8 cellular contexts compared by ENCODE assay signal in genomic region chr5:157602505-157602904, GRCh38. TPM values are rescaled to one million over a fixed set of nuclear protein-coding genes. Genes with fewer than 3 reads are reported as not detected.
DNase-seq lines count a peak whose midpoint lies in the region; ATAC-seq and TF ChIP-seq lines count a peak whose summit lies in the region.

No MANE protein-coding gene starts in this region.

- ATAC-seq in GM18867 (IDR thresholded peaks at IDR 0.05; ENCODE audit: unreplicated experiment) (peak; percentile 54), HG02885 (IDR thresholded peaks at IDR 0.05; ENCODE audit: poor library complexity, unreplicated experiment) (peak; percentile 63)

- H3K9me3 ChIP-seq in SK-N-SH = no peaks in the 10 kb centered on the region
- no peaks in the 10 kb centered on the region for H3K9me3 ChIP-seq in prostate gland

- POLR2A ChIA-PET in SK-N-SH (lab: Yijun Ruan, JAX) = interaction anchor here (0.6 kb wide), 1 partner anchor 11 kb away, joined by 3 read pairs; no protein-coding TSS in a partner anchor

- 54% methylated on average over 4 of the region's 4 CpGs for WGBS in SK-N-SH (ENCODE audit: low lambda C conversion rate)
- 81% methylated on average over 4 of the region's 4 CpGs for WGBS in prostate gland

- no peaks in the 10 kb centered on the region for H4K20me1 ChIP-seq in SK-N-SH (ENCODE audit: insufficient read depth)

- TF ChIP-seq CTCF in SK-N-SH (IDR thresholded peaks at IDR 0.05) (no peak), fibroblast of pulmonary artery (IDR thresholded peaks at IDR 0.05; ENCODE audit: low read length, missing control alignments) (no peak), prostate gland (IDR thresholded peaks at IDR 0.05) (no peak)

- intact Hi-C loops in prostate gland (cut with DNase I) = no loop called here

- CTCF ChIA-PET in SK-N-SH (lab: Yijun Ruan, JAX) = no interaction called here

- peaks cover 42% of the 10 kb centered on the region for H3F3A ChIP-seq in SK-N-SH (replicated peaks; ENCODE audit: insufficient read depth)

- TF ChIP-seq EP300 in SK-N-SH (IDR thresholded peaks at IDR 0.05; ENCODE audit: borderline replicate concordance in 1 of 2, low read depth in 1 of 2, low read length in 1 of 2) = 0 out of 4 replicates have a peak, but pooled peaks of 1 of the 2 experiments have one; percentile 10

- TF ChIP-seq RAD21 in SK-N-SH (IDR thresholded peaks at IDR 0.05; ENCODE audit: low read length) = no peak

- peak overlapping the region in 1 of 2 experiments; percentile 98; a peak in 2 of 4 replicates for H3K27ac ChIP-seq in SK-N-SH (ENCODE audit: low read depth in 2 of 2, low read length in 1 of 2)
- no peak overlapping the region for H3K27ac ChIP-seq in prostate gland

- peak overlapping the region; percentile 40; the same call in 1 of the 2 replicates for H3K9ac ChIP-seq in SK-N-SH

- no peak for TF ChIP-seq POLR2A in prostate gland (IDR thresholded peaks at IDR 0.05)

- DNase-seq in SK-N-SH (no peak), fibroblast of pulmonary artery (ENCODE audit: low read depth) (peak; percentile 12), prostate gland (ENCODE audit: low spot score) (no peak), SK-N-DZ (ENCODE audit: low spot score) (no peak), cortex of kidney (lab: John Stamatoyannopoulos, UW) (no peak), T1000 (lab: John Stamatoyannopoulos, UW) (no peak)

- H3K4me3 ChIP-seq in SK-N-SH (ENCODE audit: low read depth in 2 of 2, low read length in 1 of 2) = no peak overlapping the region
- H3K4me3 ChIP-seq in fibroblast of pulmonary artery (replicated peaks; ENCODE audit: low read depth, low read length) = no peak overlapping the region
- no peak overlapping the region for H3K4me3 ChIP-seq in prostate gland

- no peaks in the 10 kb centered on the region for H3K9me2 ChIP-seq in SK-N-SH

- peak overlapping the region; percentile 56 for H2AFZ ChIP-seq in SK-N-SH (ENCODE audit: low read depth)

- H3K79me2 ChIP-seq in SK-N-SH (ENCODE audit: insufficient read depth) = no peaks in the 10 kb centered on the region

- H3K4me1 ChIP-seq in SK-N-SH (ENCODE audit: control insufficient read depth in 1 of 2, insufficient read depth in 2 of 2, low read depth in 1 of 2, low read length in 1 of 2) (peaks cover 0 to 33% of the 10 kb centered on the region in 2 experiments; a peak in 2 of 4 replicates), prostate gland (replicated peaks) (no peaks in the 10 kb centered on the region)

- H3K4me2 ChIP-seq in SK-N-SH = peak overlapping the region; percentile 76; the same call in 1 of the 2 replicates

- H3K36me3 ChIP-seq in SK-N-SH (replicated peaks in 1 of 2; ENCODE audit: control insufficient read depth in 1 of 2, insufficient read depth in 2 of 2, low read length in 1 of 2) = no peaks in the 10 kb centered on the region
- no peaks in the 10 kb centered on the region for H3K36me3 ChIP-seq in prostate gland

- no peaks in the 10 kb centered on the region for H3K27me3 ChIP-seq in SK-N-SH (ENCODE audit: insufficient read depth)
- no peaks in the 10 kb centered on the region for H3K27me3 ChIP-seq in prostate gland (replicated peaks; ENCODE audit: insufficient read depth)

TF ChIP-seq in SK-N-SH, 30 proteins besides CTCF, POLR2A, EP300 and RAD21:
- no peak for TF ChIP-seq USF1 (IDR thresholded peaks at IDR 0.05; ENCODE audit: borderline replicate concordance, low read depth)
- peak; percentile 3; the same call in 1 of the 2 replicates for TF ChIP-seq NFIC (IDR thresholded peaks at IDR 0.05; ENCODE audit: borderline replicate concordance)
- peak; percentile 27; the same call in 1 of the 2 replicates for TF ChIP-seq TCF12 (IDR thresholded peaks at IDR 0.05)

RNA-seq across cellular contexts. Expression of gene ADAM19, which starts 26.9 kb away (rescaled TPM):
- polyA plus RNA-seq in SK-N-SH (2012; rRNA removed) = 43.1 and 46.9 TPM in 2 replicates
- polyA plus RNA-seq in SK-N-SH (2012; cell fraction: cytosol; rRNA removed) = 33.7 and 41.3 TPM in 2 replicates
- polyA plus RNA-seq in SK-N-SH (2012; cell fraction: nucleus; rRNA removed) = 61.7 and 79.6 TPM in 2 replicates
- total RNA-seq in prostate gland = 1 to 10 TPM; 1.9 to 8.1 TPM
- 2.9 and 3.9 TPM in 2 replicates for polyA plus RNA-seq in SK-N-DZ (2014; cell fraction: cytosol; rRNA removed)
- 2.2 and 2.9 TPM in 2 replicates for polyA plus RNA-seq in SK-N-DZ (2014; cell fraction: nucleus; rRNA removed)

RNA-seq across cellular contexts. Expression of gene SOX30, which starts 49.7 kb away (rescaled TPM):
- polyA plus RNA-seq in SK-N-SH (2012; rRNA removed) = 0.10 and 0.13 TPM in 2 replicates
- polyA plus RNA-seq in SK-N-SH (2012; cell fraction: cytosol; rRNA removed) = 0.14 TPM in 2 replicates
- 0.07 and 0.11 TPM in 2 replicates for polyA plus RNA-seq in SK-N-SH (2012; cell fraction: nucleus; rRNA removed)
- 10 to 100 TPM in 1 of 2 donors, not detected in 1; 14.4 TPM for total RNA-seq in prostate gland
- polyA plus RNA-seq in SK-N-DZ (2014; cell fraction: cytosol; rRNA removed) = not detected in 2 replicates
- not detected in 2 replicates for polyA plus RNA-seq in SK-N-DZ (2014; cell fraction: nucleus; rRNA removed)
